ENCODE assay signal across 8 cellular contexts in genomic region chr7:99559276-99559915, GRCh38. TPM values are rescaled to one million over a fixed set of nuclear protein-coding genes. Genes with fewer than 3 reads are reported as not detected.
DNase-seq lines count a peak whose midpoint lies in the region; ATAC-seq and TF ChIP-seq lines count a peak whose summit lies in the region.

No MANE protein-coding gene starts in this region.

- H3K9me3 ChIP-seq in adrenal gland (replicated peaks in 1 of 3): no peaks in the 10 kb centered on the region
- H3K9me3 ChIP-seq in thoracic aorta: no peaks in the 10 kb centered on the region

- WGBS in adrenal gland, 4 donors: 23 to 27% (median 25%) methylated on average over 22 to 24 of the region's 24 CpGs

- ATAC-seq in thoracic aorta (ENCODE audit: insufficient number of reproducible peaks, low FRiP score, low read depth) (no peak), GM19324 (IDR thresholded peaks at IDR 0.05; ENCODE audit: low FRiP score, unreplicated experiment) (no peak)

- H3K27ac Mint-ChIP-seq in activated T-cell treated with anti-CD3 and anti-CD28 coated beads, Interleukin-2, amount 50 U/mL, for 24 hours: peak overlapping the region; percentile 98

- H3K4me1 Mint-ChIP-seq in activated T-cell treated with anti-CD3 and anti-CD28 coated beads, Interleukin-2, amount 50 U/mL, for 24 hours (ENCODE audit: low read depth): peaks cover 59% of the 10 kb centered on the region

- no peak for TF ChIP-seq POLR2A in adrenal gland (IDR thresholded peaks at IDR 0.05)

- H3K36me3 Mint-ChIP-seq in activated T-cell treated with anti-CD3 and anti-CD28 coated beads, Interleukin-2, amount 50 U/mL, for 24 hours (ENCODE audit: low read depth): peaks cover 91% of the 10 kb centered on the region

- H3K27me3 ChIP-seq in adrenal gland (no peaks in the 10 kb centered on the region), layer of hippocampus (ENCODE audit: control insufficient read depth, insufficient read depth, low read length) (no peaks in the 10 kb centered on the region), thoracic aorta (replicated peaks; ENCODE audit: insufficient read depth) (no peaks in the 10 kb centered on the region)

- H3K27me3 Mint-ChIP-seq in activated T-cell treated with anti-CD3 and anti-CD28 coated beads, Interleukin-2, amount 50 U/mL, for 24 hours: no peaks in the 10 kb centered on the region

- H3K4me1 ChIP-seq in adrenal gland (replicated peaks in 1 of 2) (peaks cover 29 to 52% of the 10 kb centered on the region in 2 donors), thoracic aorta (ENCODE audit: control insufficient read depth in 1 of 2, low read depth in 2 of 2) (peaks cover 11 to 34% of the 10 kb centered on the region in 2 donors)

- H3K4me3 Mint-ChIP-seq in activated T-cell treated with anti-CD3 and anti-CD28 coated beads, Interleukin-2, amount 50 U/mL, for 24 hours: peak overlapping the region; percentile 94

- DNase-seq in activated T-cell treated with anti-CD3 and anti-CD28 coated beads, Interleukin-2, amount 50 U/mL, for 24 hours: no peak
- DNase-seq in activated T-cell treated with anti-CD3 and anti-CD28 coated beads for 4 hours (no peak), adrenal gland (no peak), thoracic aorta (ENCODE audit: low spot score) (no peak), NCI-H1930 (lab: John Stamatoyannopoulos, UW) (no peak)
- no peak for DNase-seq in stimulated activated CD4-positive, alpha-beta T cell treated with anti-CD3 and anti-CD28 coated beads, Interleukin-4, amount 100 ng/mL, for 4 hours

- H3K9me3 Mint-ChIP-seq in activated T-cell treated with anti-CD3 and anti-CD28 coated beads, Interleukin-2, amount 50 U/mL, for 24 hours: no peaks in the 10 kb centered on the region

- TF ChIP-seq CTCF in adrenal gland (IDR thresholded peaks at IDR 0.05): no peak
- TF ChIP-seq CTCF in thoracic aorta (IDR thresholded peaks at IDR 0.05): no peak

- peaks cover 0 to 48% of the 10 kb centered on the region in 2 donors for H3K36me3 ChIP-seq in adrenal gland (replicated peaks in 1 of 2)
- peaks cover 38% of the 10 kb centered on the region for H3K36me3 ChIP-seq in thoracic aorta

- intact Hi-C loops in adrenal gland (cut with DNase I): no loop called here

- H3K27ac ChIP-seq in adrenal gland: peak overlapping the region; percentile 88 to 99 (median 97)
- H3K27ac ChIP-seq in layer of hippocampus (ENCODE audit: low read depth, low read length): peak overlapping the region; percentile 95
- H3K27ac ChIP-seq in thoracic aorta: peak overlapping the region; percentile 95 to 99

- H3K4me3 ChIP-seq in adrenal gland: peak overlapping the region; percentile 26 to 89 (median 86)
- peak overlapping the region; percentile 87 for H3K4me3 ChIP-seq in thoracic aorta

RNA-seq across cellular contexts. Expression of gene ZNF655, which starts 1.0 kb away (rescaled TPM):
- total RNA-seq in adrenal gland: 100 to 1,000 TPM in 2 of 8 donors, 10 to 100 TPM in 6; 44.9 to 132 (median 68.9) TPM
- polyA plus RNA-seq in adrenal gland: 10 to 100 TPM; 37.6 to 56.9 (median 49.3) TPM
- total RNA-seq in thoracic aorta: 100 to 1,000 TPM; 148 to 210 TPM

RNA-seq across cellular contexts. Expression of gene FAM200A, which starts 7.5 kb away (rescaled TPM):
- total RNA-seq in adrenal gland (1 to 10 TPM; 4.0 to 8.9 (median 6.4) TPM), thoracic aorta (1 to 10 TPM; 3.1 to 4.3 TPM)
- polyA plus RNA-seq in adrenal gland: 10 to 100 TPM in 1 of 3 donors, 1 to 10 TPM in 2; 5.6 to 10.7 (median 9.3) TPM

RNA-seq across cellular contexts. Expression of gene TMEM225B, which starts 38.7 kb away (rescaled TPM):
- 1 to 10 TPM in 7 of 8 donors, under 1 TPM in 1; 0.52 to 4.9 (median 1.8) TPM for total RNA-seq in adrenal gland
- polyA plus RNA-seq in adrenal gland: 1 to 10 TPM; 1.4 to 2.7 (median 2.1) TPM
- 1 to 10 TPM in 1 of 2 donors, not detected in 1; 2.2 TPM for total RNA-seq in thoracic aorta

RNA-seq across cellular contexts. Expression of gene ZKSCAN5, which starts 54.9 kb away (rescaled TPM):
- total RNA-seq in adrenal gland (1 to 10 TPM; 7.3 to 9.9 (median 8.7) TPM), thoracic aorta (10 to 100 TPM in 1 of 2 donors, 1 to 10 TPM in 1; 5.1 to 10.2 TPM)
- polyA plus RNA-seq in adrenal gland: 10 to 100 TPM in 1 of 3 donors, 1 to 10 TPM in 2; 4.5 to 12.1 (median 6.1) TPM

RNA-seq across cellular contexts. Expression of gene ZSCAN25, which starts 57.4 kb away (rescaled TPM):
- total RNA-seq in adrenal gland: 10 to 100 TPM; 11.0 to 18.4 (median 13.9) TPM
- 1 to 10 TPM; 5.4 to 7.9 (median 6.0) TPM for polyA plus RNA-seq in adrenal gland
- 10 to 100 TPM; 13.4 to 21.7 TPM for total RNA-seq in thoracic aorta
